Comparison of ENCODE assay signal across 8 cellular contexts in genomic region chr4:37891221-37892159, GRCh38. TPM values are rescaled to one million over a fixed set of nuclear protein-coding genes. Genes with fewer than 3 reads are reported as not detected.
DNase-seq lines count a peak whose midpoint lies in the region; ATAC-seq and TF ChIP-seq lines count a peak whose summit lies in the region.

No MANE protein-coding gene starts in this region.

- BruUV-seq in PC-3 (replicated peaks; lab: Mats Ljungman, UMichigan): no TSS peak

- H2AFZ ChIP-seq in PC-3 (ENCODE audit: low read length): peak overlapping the region; percentile 64

- H3K4me1 ChIP-seq in PC-3 (ENCODE audit: insufficient read depth, low read length): no peaks in the 10 kb centered on the region
- H3K4me1 ChIP-seq in heart left ventricle: peaks cover 0 to 43% (median 10%) of the 10 kb centered on the region in 12 donors

- no peak for TF ChIP-seq CTCF in PC-3 (conservative IDR thresholded peaks at IDR 0.05; ENCODE audit: low read depth, low read length)
- peak in 3 of 12 donors; percentile 9 to 29 (median 23) for TF ChIP-seq CTCF in heart left ventricle (IDR thresholded peaks at IDR 0.05)

- no peaks in the 10 kb centered on the region for H3K79me2 ChIP-seq in PC-3 (ENCODE audit: low read length)

- H4K20me1 ChIP-seq in PC-3 (ENCODE audit: low read length): no peaks in the 10 kb centered on the region

- CTCF ChIA-PET in PC-3 (lab: Charles Lee): no interaction called here

- DNase-seq in 8988T (peak; percentile 28), PC-3 (no peak), heart left ventricle (peak in 4 of 5 donors; percentile 47 to 69 (median 54)), renal cortical epithelial cell (ENCODE audit: low read depth) (peak; percentile 9), SHP77 treated with DMSO at 0.1 percent for 48 hours (lab: John Stamatoyannopoulos, UW) (no peak)
- peak; percentile 47 for DNase-seq in activated gamma-delta T cell treated with anti-CD3 and anti-CD28 coated beads, Interleukin-2, amount 50 U/mL, for 16 hours (ENCODE audit: low read depth)

- TF ChIP-seq POLR2A in heart left ventricle (IDR thresholded peaks at IDR 0.05): no peak

- H3K4me2 ChIP-seq in PC-3 (ENCODE audit: low read length): peak overlapping the region; percentile 84

- no peak overlapping the region for H3K9ac ChIP-seq in PC-3 (ENCODE audit: low read length)

- intact Hi-C loops in PC-3 (cut with micrococcal nuclease): loop anchor here (1.0 to 10.0 kb wide), 3 partner anchors 65 to 144 kb away; partner anchors contain the start of gene PGM2
- intact Hi-C loops in heart left ventricle (cut with DNase I): loop anchor here in 9 of 10 donors (2.0 to 10.0 kb wide), 17 partner anchors 64 to 207 kb away; partner anchors contain the start of genes PGM2 (in 4 of the 9) and RELL1 (in 1 of the 9)

- H3K9me3 ChIP-seq in PC-3 (ENCODE audit: low read length) (no peaks in the 10 kb centered on the region), heart left ventricle (no peaks in the 10 kb centered on the region)

- H3K27me3 ChIP-seq in PC-3 (ENCODE audit: low read length): no peaks in the 10 kb centered on the region
- no peaks in the 10 kb centered on the region for H3K27me3 ChIP-seq in heart left ventricle

- ATAC-seq in GM18520 (IDR thresholded peaks at IDR 0.05; ENCODE audit: unreplicated experiment) (peak; percentile 43), HG03039 (IDR thresholded peaks at IDR 0.05; ENCODE audit: unreplicated experiment) (peak; percentile 46), PC-3 (peak; percentile 40; the same call in 1 of the 2 replicates), heart left ventricle (peak; percentile 10 to 52 (median 28))

- POLR2A ChIA-PET in PC-3 (lab: Charles Lee; ENCODE audit: unreplicated experiment): interaction anchor here (0.6 to 0.7 kb wide), 2 partner anchors 87 to 143 kb away, joined by 3 to 11 read pairs; no protein-coding TSS in a partner anchor

- WGBS in heart left ventricle, 4 donors: 0 to 1% (median 1%) methylated on average over 15 to 55 of the region's 55 CpGs

- no peaks in the 10 kb centered on the region for H3K9me2 ChIP-seq in PC-3 (replicated peaks; ENCODE audit: low read length)

- H3K36me3 ChIP-seq in PC-3 (ENCODE audit: low read depth, low read length) (no peaks in the 10 kb centered on the region), heart left ventricle (no peaks in the 10 kb centered on the region)

- H3K27ac ChIP-seq in PC-3 (ENCODE audit: low read length) (no peak overlapping the region), heart left ventricle (peak overlapping the region; percentile 88 to 96 (median 94))

- H3F3A ChIP-seq in PC-3 (ENCODE audit: low read length, unreplicated experiment): no peaks in the 10 kb centered on the region

- H3K4me3 ChIP-seq in PC-3 (ENCODE audit: low read length): peak overlapping the region; percentile 69
- H3K4me3 ChIP-seq in heart left ventricle: peak overlapping the region; percentile 79 to 99 (median 93)

RNA-seq across cellular contexts. Expression of gene TBC1D1, which starts 0.6 kb away (rescaled TPM):
- total RNA-seq in PC-3 (2014; rRNA removed) (87.0 and 89.0 TPM in 2 replicates), heart left ventricle (100 to 1,000 TPM in 6 of 9 donors, 10 to 100 TPM in 3; 81.7 to 269 (median 140) TPM), renal cortical epithelial cell (176 and 181 TPM in 2 replicates)
- polyA plus RNA-seq in heart left ventricle: 100 to 1,000 TPM in 1 of 2 donors, 10 to 100 TPM in 1; 92.3 to 184 TPM

Comparison
In these comparisons a context has a peak if more than half of its experiments do, and no peak if none do; other contexts are left out.
1. DNase-seq: peak in 8988T (single experiment), activated gamma-delta T cell treated with anti-CD3 and anti-CD28 coated beads, Interleukin-2, amount 50 U/mL, for 16 hours (single experiment), heart left ventricle (4 of 5) and renal cortical epithelial cell (single experiment); none in PC-3 (single experiment) and SHP77 treated with DMSO at 0.1 percent for 48 hours (single experiment).
2. Peak in every context shown above with its lines, with median percentiles within 50 percentile points of each other: ATAC-seq.